ENCODE assay signal across 18 cellular contexts in the genomic region with DNA sequence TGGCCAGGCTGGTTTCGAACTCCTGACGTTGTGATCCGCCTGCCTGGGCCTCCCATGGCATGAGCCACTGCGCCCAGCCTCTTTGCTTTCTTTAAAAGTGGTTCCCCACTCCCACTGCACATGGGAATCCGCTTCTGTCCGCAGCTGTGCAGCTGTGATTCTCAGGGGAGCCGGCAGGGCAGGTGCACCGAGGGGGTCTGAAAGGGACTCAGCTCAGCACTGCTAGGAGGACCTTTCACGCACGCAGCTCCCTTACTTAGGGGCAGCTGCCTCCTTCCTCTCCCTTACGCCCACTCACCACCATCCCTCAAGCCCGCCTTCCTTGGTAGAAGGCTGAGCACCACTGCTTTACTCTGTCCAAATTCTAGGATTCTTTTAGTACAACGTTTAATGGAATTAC. TPM values are rescaled to one million over a fixed set of nuclear protein-coding genes. Genes with fewer than 3 reads are reported as not detected.
"Had no signal": no experiment of that assay in that cellular context is flagged by ENCODE, and none has a peak within 500 bp of the region (broad histone marks: within the 10 kb centered on the region; RNA-seq: fewer than 3 reads in every experiment).

No MANE protein-coding gene starts in this region.

- H3K9me3 ChIP-seq: lower lobe of right lung, ovary, transverse colon had no signal

- H3K4me3 ChIP-seq: lower lobe of right lung, ovary, transverse colon had no signal

- H3K4me3 Mint-ChIP-seq: activated B cell treated with CpG ODN at 0.5 μM for 24 hours; activated CD8-positive, alpha-beta T cell treated with anti-CD3 and anti-CD28 coated beads, Interleukin-2, amount 10 ng/mL, durations not matched to agents 7 days and 5 days; activated naive CD8-positive, alpha-beta T cell treated with anti-CD3 and anti-CD28 coated beads for 36 hours; immature natural killer cell had no signal

- H3K4me1 ChIP-seq: transverse colon had no signal

- H3K27ac ChIP-seq: lower lobe of right lung, ovary, transverse colon had no signal

- DNase-seq: activated B cell treated with CpG ODN at 0.5 μM for 24 hours; activated CD4-positive, alpha-beta T cell treated with anti-CD3 and anti-CD28 coated beads for 48 hours; activated CD8-positive, alpha-beta memory T cell treated with anti-CD3 and anti-CD28 coated beads, Interleukin-2, amount 50 U/mL, for 4 hours; activated CD8-positive, alpha-beta T cell treated with anti-CD3 and anti-CD28 coated beads, Interleukin-2, amount 10 ng/mL, durations not matched to agents 7 days and 5 days; activated naive CD8-positive, alpha-beta T cell treated with anti-CD3 and anti-CD28 coated beads for 36 hours; amygdala; central memory CD4-positive, alpha-beta T cell; effector memory CD4-positive, alpha-beta T cell; foreskin melanocyte; head of caudate nucleus; immature natural killer cell; left cardiac atrium; lower lobe of right lung; ovary; stimulated activated naive CD8-positive, alpha-beta T cell treated with anti-CD3 and anti-CD28 coated beads, Interleukin-15, Interleukin-2, amounts not matched to agents 100 U/mL and 50 U/mL, for 24 hours; transverse colon had no signal

- H3K4me1 Mint-ChIP-seq: activated B cell treated with CpG ODN at 0.5 μM for 24 hours; activated naive CD8-positive, alpha-beta T cell treated with anti-CD3 and anti-CD28 coated beads for 36 hours; immature natural killer cell had no signal

- ATAC-seq: activated CD8-positive, alpha-beta T cell treated with anti-CD3 and anti-CD28 coated beads, Interleukin-2, amount 10 ng/mL, durations not matched to agents 7 days and 5 days; left cardiac atrium; lower lobe of right lung; sciatic nerve; stimulated activated naive CD8-positive, alpha-beta T cell treated with anti-CD3 and anti-CD28 coated beads, Interleukin-15, Interleukin-2, amounts not matched to agents 100 U/mL and 50 U/mL, for 24 hours had no signal

- H3K9me3 Mint-ChIP-seq: activated B cell treated with CpG ODN at 0.5 μM for 24 hours; activated naive CD8-positive, alpha-beta T cell treated with anti-CD3 and anti-CD28 coated beads for 36 hours; brain; immature natural killer cell had no signal

- H3K36me3 ChIP-seq: lower lobe of right lung, ovary, transverse colon had no signal

- H3K27me3 ChIP-seq: ovary, transverse colon had no signal

- H3K27ac Mint-ChIP-seq: activated B cell treated with CpG ODN at 0.5 μM for 24 hours; activated CD8-positive, alpha-beta T cell treated with anti-CD3 and anti-CD28 coated beads, Interleukin-2, amount 10 ng/mL, durations not matched to agents 7 days and 5 days; activated naive CD8-positive, alpha-beta T cell treated with anti-CD3 and anti-CD28 coated beads for 36 hours; immature natural killer cell had no signal

- H3K36me3 Mint-ChIP-seq: activated naive CD8-positive, alpha-beta T cell treated with anti-CD3 and anti-CD28 coated beads for 36 hours; immature natural killer cell had no signal

RNA-seq across cellular contexts. Expression of a gene that starts 46.4 kb away (rescaled TPM):
- total RNA-seq: activated B cell treated with CpG ODN at 0.5 μM for 24 hours had no signal
- polyA plus RNA-seq: immature natural killer cell had no signal
